In the genomic region with DNA sequence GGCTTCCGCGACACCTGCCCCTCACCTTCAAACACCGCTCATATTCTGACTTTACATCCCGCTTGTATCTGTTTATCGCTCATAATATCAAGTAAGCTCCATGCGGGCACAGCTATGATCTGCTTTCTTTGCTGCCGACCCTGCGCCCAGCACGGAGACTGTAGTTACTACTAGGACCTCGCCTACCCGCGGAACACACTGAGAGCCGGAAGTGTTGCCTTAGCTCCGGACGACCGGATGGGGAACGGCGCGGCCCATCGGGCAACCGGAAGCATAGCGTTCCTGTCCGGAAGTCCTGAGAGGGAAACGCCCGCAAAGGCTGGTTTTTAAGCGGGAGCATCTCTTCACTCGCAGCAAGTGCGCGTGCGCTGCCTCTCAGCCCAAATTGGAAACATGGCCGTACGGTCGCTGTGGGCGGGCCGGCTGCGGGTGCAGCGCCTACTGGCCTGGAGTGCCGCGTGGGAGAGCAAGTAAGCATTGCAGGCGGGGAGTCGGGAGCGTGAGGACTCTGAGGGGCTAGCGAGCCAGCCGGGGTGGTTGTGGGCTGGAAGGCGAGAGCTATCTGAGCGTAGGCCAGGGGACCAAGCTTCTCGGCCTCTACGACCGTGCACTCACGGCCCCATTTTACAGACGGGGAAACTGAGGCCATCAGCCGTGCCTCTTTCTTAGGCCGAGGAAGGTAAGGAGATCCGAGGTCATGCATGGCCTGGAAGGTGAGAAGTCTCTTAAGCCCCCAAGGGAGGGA, we compare ENCODE assay signal across 8 cellular contexts. TPM values are rescaled to one million over a fixed set of nuclear protein-coding genes. Genes with fewer than 3 reads are reported as not detected.
A peak's percentile ranks its signal among the peaks of the same experiment; 100 is the strongest.
DNase-seq lines count a peak whose midpoint lies in the region; ATAC-seq and TF ChIP-seq lines count a peak whose summit lies in the region.

A gene with protein sequence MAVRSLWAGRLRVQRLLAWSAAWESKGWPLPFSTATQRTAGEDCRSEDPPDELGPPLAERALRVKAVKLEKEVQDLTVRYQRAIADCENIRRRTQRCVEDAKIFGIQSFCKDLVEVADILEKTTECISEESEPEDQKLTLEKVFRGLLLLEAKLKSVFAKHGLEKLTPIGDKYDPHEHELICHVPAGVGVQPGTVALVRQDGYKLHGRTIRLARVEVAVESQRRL (plus strand): TSS at position 353 of the 745 bp plus-strand sequence. CDS start 41 bp downstream, at position 394.

- H3K36me3 ChIP-seq in osteoblast (ENCODE audit: insufficient read depth, low read length) (peaks cover 28% of the 10 kb centered on the region), thoracic aorta (peaks cover 18% of the 10 kb centered on the region)

- peak within 1 kb of the TSS; percentile 92 for H3K4me2 ChIP-seq in osteoblast (ENCODE audit: insufficient read depth, low read length)

- ATAC-seq in SK-N-SH treated with all-trans-retinoic acid at 6 μM for 48 hours = peak; percentile 98
- ATAC-seq in thoracic aorta (ENCODE audit: insufficient number of reproducible peaks, low FRiP score, low read depth) = peak; percentile 82

- H3K27ac ChIP-seq in osteoblast (ENCODE audit: low read depth, low read length) = peak within 1 kb of the TSS; percentile 84
- peak within 1 kb of the TSS; percentile 50 to 85 for H3K27ac ChIP-seq in thoracic aorta

- H3K4me1 ChIP-seq in osteoblast (ENCODE audit: insufficient read depth, low read length) = peaks cover 13% of the 10 kb centered on the region
- H3K4me1 ChIP-seq in thoracic aorta (ENCODE audit: control insufficient read depth in 1 of 2, low read depth in 2 of 2) = peaks cover 8 to 9% of the 10 kb centered on the region in 2 donors

- H2AFZ ChIP-seq in osteoblast (ENCODE audit: low read length) = peak within 1 kb of the TSS; percentile 90

- no peaks in the 10 kb centered on the region; the same call in 1 of the 2 replicates for H3K9me3 Mint-ChIP-seq in HFFc6
- H3K9me3 Mint-ChIP-seq in activated naive CD4-positive, alpha-beta T cell treated with anti-CD3 and anti-CD28 coated beads, Interleukin-2, amount 50 U/mL, for 24 hours = no peaks in the 10 kb centered on the region

- peaks cover 45% of the 10 kb centered on the region for H3K4me1 Mint-ChIP-seq in HFFc6 (ENCODE audit: low read depth)
- H3K4me1 Mint-ChIP-seq in activated naive CD4-positive, alpha-beta T cell treated with anti-CD3 and anti-CD28 coated beads, Interleukin-2, amount 50 U/mL, for 24 hours = peaks cover 61% of the 10 kb centered on the region

- peak within 1 kb of the TSS; percentile 90 for H3K27ac Mint-ChIP-seq in HFFc6
- peak within 1 kb of the TSS; percentile 99 for H3K27ac Mint-ChIP-seq in activated naive CD4-positive, alpha-beta T cell treated with anti-CD3 and anti-CD28 coated beads, Interleukin-2, amount 50 U/mL, for 24 hours

- H3K9me3 ChIP-seq in osteoblast (ENCODE audit: low read depth, low read length) (no peaks in the 10 kb centered on the region), thoracic aorta (no peaks in the 10 kb centered on the region)

- H3K79me2 ChIP-seq in osteoblast (ENCODE audit: insufficient read depth, low read length) = peaks cover 39% of the 10 kb centered on the region

- peak; percentile 94 for DNase-seq in GM04504 (ENCODE audit: low read depth)
- peak; percentile 97 for DNase-seq in HFFc6
- peak; percentile 98 for DNase-seq in NB4 (ENCODE audit: low read depth)
- peak; percentile 98 for DNase-seq in glomerular visceral epithelial cell (ENCODE audit: extremely low spot score)
- DNase-seq in osteoblast (ENCODE audit: insufficient read length, low spot score, missing footprints) = peak; percentile 95
- peak; percentile 85 for DNase-seq in thoracic aorta (ENCODE audit: low spot score)

- no peaks in the 10 kb centered on the region for H4K20me1 ChIP-seq in osteoblast (ENCODE audit: insufficient read depth, low read length)

- peaks cover 3% of the 10 kb centered on the region for H3K27me3 Mint-ChIP-seq in HFFc6 (ENCODE audit: insufficient read depth)
- no peaks in the 10 kb centered on the region for H3K27me3 Mint-ChIP-seq in activated naive CD4-positive, alpha-beta T cell treated with anti-CD3 and anti-CD28 coated beads, Interleukin-2, amount 50 U/mL, for 24 hours

- peaks cover 37% of the 10 kb centered on the region for H3K36me3 Mint-ChIP-seq in HFFc6 (ENCODE audit: low read depth)
- peaks cover 22% of the 10 kb centered on the region for H3K36me3 Mint-ChIP-seq in activated naive CD4-positive, alpha-beta T cell treated with anti-CD3 and anti-CD28 coated beads, Interleukin-2, amount 50 U/mL, for 24 hours

- TF ChIP-seq CTCF in HFFc6 (IDR thresholded peaks at IDR 0.05) (no peak), NB4 (IDR thresholded peaks at IDR 0.05; ENCODE audit: low read depth, low read length) (no peak), osteoblast (IDR thresholded peaks at IDR 0.05; ENCODE audit: extremely low read depth, low read depth, low read length) (no peak), thoracic aorta (IDR thresholded peaks at IDR 0.05) (no peak)

- peak within 1 kb of the TSS; percentile 95 for H3K4me3 Mint-ChIP-seq in HFFc6
- peak within 1 kb of the TSS; percentile 96 for H3K4me3 Mint-ChIP-seq in activated naive CD4-positive, alpha-beta T cell treated with anti-CD3 and anti-CD28 coated beads, Interleukin-2, amount 50 U/mL, for 24 hours

- no peaks in the 10 kb centered on the region for H3K27me3 ChIP-seq in osteoblast (ENCODE audit: insufficient read depth, low read length)
- H3K27me3 ChIP-seq in thoracic aorta (replicated peaks; ENCODE audit: insufficient read depth) = no peaks in the 10 kb centered on the region

- H3K4me3 ChIP-seq in NB4 (ENCODE audit: low read depth, low read length) = peak within 1 kb of the TSS; percentile 100
- peak within 1 kb of the TSS; percentile 83 for H3K4me3 ChIP-seq in osteoblast (ENCODE audit: insufficient read depth, low read length)
- H3K4me3 ChIP-seq in thoracic aorta = peak within 1 kb of the TSS; percentile 84

- peak; percentile 84 for TF ChIP-seq POLR2A in NB4 (IDR thresholded peaks at IDR 0.05; ENCODE audit: extremely low read depth, insufficient read length)

TF ChIP-seq in SK-N-SH treated with all-trans-retinoic acid at 6 μM for 48 hours, 23 proteins besides CTCF, POLR2A, EP300 and RAD21:
- TF ChIP-seq BACH2 (CRISPR knock-in tag; IDR thresholded peaks at IDR 0.05; ENCODE audit: borderline replicate concordance) = no peak
- no peak for TF ChIP-seq SNAI2 (CRISPR knock-in tag; IDR thresholded peaks at IDR 0.05)
- TF ChIP-seq, protein P1, sequence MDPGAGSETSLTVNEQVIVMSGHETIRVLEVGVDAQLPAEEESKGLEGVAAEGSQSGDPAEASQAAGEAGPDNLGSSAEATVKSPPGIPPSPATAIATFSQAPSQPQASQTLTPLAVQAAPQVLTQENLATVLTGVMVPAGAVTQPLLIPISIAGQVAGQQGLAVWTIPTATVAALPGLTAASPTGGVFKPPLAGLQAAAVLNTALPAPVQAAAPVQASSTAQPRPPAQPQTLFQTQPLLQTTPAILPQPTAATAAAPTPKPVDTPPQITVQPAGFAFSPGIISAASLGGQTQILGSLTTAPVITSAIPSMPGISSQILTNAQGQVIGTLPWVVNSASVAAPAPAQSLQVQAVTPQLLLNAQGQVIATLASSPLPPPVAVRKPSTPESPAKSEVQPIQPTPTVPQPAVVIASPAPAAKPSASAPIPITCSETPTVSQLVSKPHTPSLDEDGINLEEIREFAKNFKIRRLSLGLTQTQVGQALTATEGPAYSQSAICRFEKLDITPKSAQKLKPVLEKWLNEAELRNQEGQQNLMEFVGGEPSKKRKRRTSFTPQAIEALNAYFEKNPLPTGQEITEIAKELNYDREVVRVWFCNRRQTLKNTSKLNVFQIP (CRISPR knock-in tag; IDR thresholded peaks at IDR 0.05; ENCODE audit: borderline replicate concordance, low read depth) = 0 out of 2 replicates have a peak, but pooled peaks have one; percentile 25
- TF ChIP-seq, protein P2, sequence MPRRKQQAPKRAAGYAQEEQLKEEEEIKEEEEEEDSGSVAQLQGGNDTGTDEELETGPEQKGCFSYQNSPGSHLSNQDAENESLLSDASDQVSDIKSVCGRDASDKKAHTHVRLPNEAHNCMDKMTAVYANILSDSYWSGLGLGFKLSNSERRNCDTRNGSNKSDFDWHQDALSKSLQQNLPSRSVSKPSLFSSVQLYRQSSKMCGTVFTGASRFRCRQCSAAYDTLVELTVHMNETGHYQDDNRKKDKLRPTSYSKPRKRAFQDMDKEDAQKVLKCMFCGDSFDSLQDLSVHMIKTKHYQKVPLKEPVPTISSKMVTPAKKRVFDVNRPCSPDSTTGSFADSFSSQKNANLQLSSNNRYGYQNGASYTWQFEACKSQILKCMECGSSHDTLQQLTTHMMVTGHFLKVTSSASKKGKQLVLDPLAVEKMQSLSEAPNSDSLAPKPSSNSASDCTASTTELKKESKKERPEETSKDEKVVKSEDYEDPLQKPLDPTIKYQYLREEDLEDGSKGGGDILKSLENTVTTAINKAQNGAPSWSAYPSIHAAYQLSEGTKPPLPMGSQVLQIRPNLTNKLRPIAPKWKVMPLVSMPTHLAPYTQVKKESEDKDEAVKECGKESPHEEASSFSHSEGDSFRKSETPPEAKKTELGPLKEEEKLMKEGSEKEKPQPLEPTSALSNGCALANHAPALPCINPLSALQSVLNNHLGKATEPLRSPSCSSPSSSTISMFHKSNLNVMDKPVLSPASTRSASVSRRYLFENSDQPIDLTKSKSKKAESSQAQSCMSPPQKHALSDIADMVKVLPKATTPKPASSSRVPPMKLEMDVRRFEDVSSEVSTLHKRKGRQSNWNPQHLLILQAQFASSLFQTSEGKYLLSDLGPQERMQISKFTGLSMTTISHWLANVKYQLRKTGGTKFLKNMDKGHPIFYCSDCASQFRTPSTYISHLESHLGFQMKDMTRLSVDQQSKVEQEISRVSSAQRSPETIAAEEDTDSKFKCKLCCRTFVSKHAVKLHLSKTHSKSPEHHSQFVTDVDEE (CRISPR knock-in tag; IDR thresholded peaks at IDR 0.05) = 0 out of 2 replicates have a peak, but pooled peaks have one; percentile 33
- TF ChIP-seq TCF4 (CRISPR knock-in tag; IDR thresholded peaks at IDR 0.05; ENCODE audit: borderline replicate concordance) = 0 out of 2 replicates have a peak, but pooled peaks have one; percentile 9
- TF ChIP-seq ZFP3 (CRISPR knock-in tag; IDR thresholded peaks at IDR 0.05) = 0 out of 2 replicates have a peak, but pooled peaks have one; percentile 11
- no peak for TF ChIP-seq ZNF70 (CRISPR knock-in tag; IDR thresholded peaks at IDR 0.05)
- no peak for TF ChIP-seq ZNF8 (CRISPR knock-in tag; IDR thresholded peaks at IDR 0.05)
- TF ChIP-seq ESRRG (CRISPR knock-in tag; IDR thresholded peaks at IDR 0.05) = 0 out of 2 replicates have a peak, but pooled peaks have one; percentile 11
- no peak for TF ChIP-seq ARNTL (CRISPR knock-in tag; IDR thresholded peaks at IDR 0.05; ENCODE audit: borderline replicate concordance, low read depth)

RNA-seq across cellular contexts. Expression of the gene that starts here (rescaled TPM):
- 10 to 100 TPM; 15.6 to 18.9 (median 17.5) TPM for total RNA-seq in HFFc6 (2021; fragmentation: NEBNext Ultra II Directional; extraction: Animal tissue kit (Norgen Biotek cat#: 25700))
- total RNA-seq in osteoblast (34.7 and 34.8 TPM in 2 replicates), thoracic aorta (1 to 10 TPM; 7.9 to 9.7 TPM)

Comparison
In these comparisons a context has a peak if more than half of its experiments do, and no peak if none do; other contexts are left out.
1. Peak in every context shown above with its lines: DNase-seq, ATAC-seq, H3K4me3 ChIP-seq and H3K27ac ChIP-seq.